In genomic region chr15:92683511-92683834, GRCh38 we compare ENCODE assay signal across 8 cellular contexts. TPM values are rescaled to one million over a fixed set of nuclear protein-coding genes. Genes with fewer than 3 reads are reported as not detected.
DNase-seq lines count a peak whose midpoint lies in the region; ATAC-seq and TF ChIP-seq lines count a peak whose summit lies in the region.

No MANE protein-coding gene starts in this region.

- no peak overlapping the region for H3K27ac Mint-ChIP-seq in mesothelial cell of epicardium
- H3K27ac Mint-ChIP-seq in CD4-positive, alpha-beta memory T cell: no peak overlapping the region
- H3K27ac Mint-ChIP-seq in stimulated activated effector memory CD8-positive, alpha-beta T cell treated with anti-CD3 and anti-CD28 coated beads, Interleukin-12 subunit alpha, Interleukin-12 subunit beta, amount 100 ng/mL, for 72 hours: no peak overlapping the region

- H3K4me1 Mint-ChIP-seq in mesothelial cell of epicardium: peaks cover 15% of the 10 kb centered on the region
- H3K4me1 Mint-ChIP-seq in CD4-positive, alpha-beta memory T cell: no peaks in the 10 kb centered on the region
- H3K4me1 Mint-ChIP-seq in stimulated activated effector memory CD8-positive, alpha-beta T cell treated with anti-CD3 and anti-CD28 coated beads, Interleukin-12 subunit alpha, Interleukin-12 subunit beta, amount 100 ng/mL, for 72 hours: no peaks in the 10 kb centered on the region

- peaks cover 8% of the 10 kb centered on the region for H3K9me3 Mint-ChIP-seq in mesothelial cell of epicardium
- peaks cover 0 to 15% (median 7%) of the 10 kb centered on the region in 8 donors for H3K9me3 Mint-ChIP-seq in CD4-positive, alpha-beta memory T cell
- H3K9me3 Mint-ChIP-seq in stimulated activated effector memory CD8-positive, alpha-beta T cell treated with anti-CD3 and anti-CD28 coated beads, Interleukin-12 subunit alpha, Interleukin-12 subunit beta, amount 100 ng/mL, for 72 hours: no peaks in the 10 kb centered on the region

- no peaks in the 10 kb centered on the region for H3K27me3 ChIP-seq in breast epithelium
- no peaks in the 10 kb centered on the region for H3K27me3 ChIP-seq in CD4-positive, alpha-beta memory T cell (ENCODE audit: insufficient read depth, low read length)

- ATAC-seq in HG03565 (IDR thresholded peaks at IDR 0.05; ENCODE audit: unreplicated experiment): peak; percentile 57
- ATAC-seq in stimulated activated effector memory CD8-positive, alpha-beta T cell treated with anti-CD3 and anti-CD28 coated beads, Interleukin-12 subunit alpha, Interleukin-12 subunit beta, amount 100 ng/mL, for 72 hours: no peak

- H3K4me1 ChIP-seq in breast epithelium: no peaks in the 10 kb centered on the region
- H3K4me1 ChIP-seq in CD4-positive, alpha-beta memory T cell (ENCODE audit: insufficient read depth, low read length): no peaks in the 10 kb centered on the region

- H3K9me3 ChIP-seq in breast epithelium: peaks cover 0 to 3% of the 10 kb centered on the region in 2 donors
- no peaks in the 10 kb centered on the region for H3K9me3 ChIP-seq in CD4-positive, alpha-beta memory T cell (ENCODE audit: control insufficient read depth in 1 of 2, low read length in 2 of 2)

- TF ChIP-seq CTCF in breast epithelium (IDR thresholded peaks at IDR 0.05) (peak in 2 of 3 donors; percentile 56 to 67), mesothelial cell of epicardium (IDR thresholded peaks at IDR 0.05; ENCODE audit: unreplicated experiment) (peak; percentile 31)

- POLR2A ChIA-PET in CD4-positive, alpha-beta memory T cell (lab: Charles Lee; ENCODE audit: partially characterized antibody): no interaction called here

- intact Hi-C loops in breast epithelium (cut with DNase I; ENCODE audit: low total_unique reads): no loop called here
- intact Hi-C loops in CD4-positive, alpha-beta memory T cell (cut with micrococcal nuclease): no loop called here
- intact Hi-C loops in posterior vena cava (cut with DNase I): no loop called here

- CTCF ChIA-PET in CD4-positive, alpha-beta memory T cell (lab: Charles Lee; ENCODE audit: partially characterized antibody): no interaction called here

- no peaks in the 10 kb centered on the region for H3K27me3 Mint-ChIP-seq in mesothelial cell of epicardium (ENCODE audit: low read depth)
- peaks cover 9 to 31% of the 10 kb centered on the region in 2 donors for H3K27me3 Mint-ChIP-seq in CD4-positive, alpha-beta memory T cell

- no peaks in the 10 kb centered on the region for H3K36me3 ChIP-seq in breast epithelium
- no peaks in the 10 kb centered on the region for H3K36me3 ChIP-seq in CD4-positive, alpha-beta memory T cell (ENCODE audit: insufficient read depth, low read length)

- H3K27ac ChIP-seq in breast epithelium: peak overlapping the region in 1 of 2 donors; percentile 85
- H3K27ac ChIP-seq in CD4-positive, alpha-beta memory T cell (ENCODE audit: low read depth, low read length): no peak overlapping the region

- H3K4me3 ChIP-seq in breast epithelium: no peak overlapping the region
- no peak overlapping the region for H3K4me3 ChIP-seq in CD4-positive, alpha-beta memory T cell (ENCODE audit: low read length in 2 of 2)

- DNase-seq in COLO829 (ENCODE audit: low spot score) (peak; percentile 25), breast epithelium (ENCODE audit: low spot score in 2 of 2) (no peak), mesothelial cell of epicardium (ENCODE audit: low spot score in 2 of 2, unreplicated experiment in 2 of 2) (peak in 1 of 2 experiments; percentile 48), NCI-H2227 treated with DMSO at 0.1 percent for 48 hours (lab: John Stamatoyannopoulos, UW) (no peak), posterior vena cava (ENCODE audit: low spot score) (no peak)
- DNase-seq in CD4-positive, alpha-beta memory T cell: no peak
- no peak for DNase-seq in stimulated activated effector memory CD8-positive, alpha-beta T cell treated with anti-CD3 and anti-CD28 coated beads, Interleukin-12 subunit alpha, Interleukin-12 subunit beta, amount 100 ng/mL, for 72 hours (ENCODE audit: low spot score in 2 of 2)

- no peak for TF ChIP-seq POLR2A in breast epithelium (IDR thresholded peaks at IDR 0.05)

- H3K36me3 Mint-ChIP-seq in mesothelial cell of epicardium: no peaks in the 10 kb centered on the region
- no peaks in the 10 kb centered on the region for H3K36me3 Mint-ChIP-seq in CD4-positive, alpha-beta memory T cell
- no peaks in the 10 kb centered on the region for H3K36me3 Mint-ChIP-seq in stimulated activated effector memory CD8-positive, alpha-beta T cell treated with anti-CD3 and anti-CD28 coated beads, Interleukin-12 subunit alpha, Interleukin-12 subunit beta, amount 100 ng/mL, for 72 hours

- H3K4me3 Mint-ChIP-seq in mesothelial cell of epicardium: no peak overlapping the region
- no peak overlapping the region for H3K4me3 Mint-ChIP-seq in CD4-positive, alpha-beta memory T cell
- H3K4me3 Mint-ChIP-seq in stimulated activated effector memory CD8-positive, alpha-beta T cell treated with anti-CD3 and anti-CD28 coated beads, Interleukin-12 subunit alpha, Interleukin-12 subunit beta, amount 100 ng/mL, for 72 hours: no peak overlapping the region

RNA-seq across cellular contexts. Expression of gene FAM174B, which starts 27.9 kb away (rescaled TPM):
- 10 to 100 TPM in 2 of 3 donors, 1 to 10 TPM in 1; 4.3 to 34.7 (median 20.6) TPM for total RNA-seq in breast epithelium
- 18.8 to 20.7 TPM (median 19.1 TPM) in 3 replicates for total RNA-seq in mesothelial cell of epicardium
- 1 to 10 TPM; 6.6 to 8.3 TPM for total RNA-seq in CD4-positive, alpha-beta memory T cell
- polyA plus RNA-seq in CD4-positive, alpha-beta memory T cell: 1 to 10 TPM; 2.4 to 3.3 TPM
- 1 to 10 TPM; 8.0 to 9.0 TPM for total RNA-seq in posterior vena cava
